Comparison of ENCODE assay signal across 1 cellular context in the genomic region with DNA sequence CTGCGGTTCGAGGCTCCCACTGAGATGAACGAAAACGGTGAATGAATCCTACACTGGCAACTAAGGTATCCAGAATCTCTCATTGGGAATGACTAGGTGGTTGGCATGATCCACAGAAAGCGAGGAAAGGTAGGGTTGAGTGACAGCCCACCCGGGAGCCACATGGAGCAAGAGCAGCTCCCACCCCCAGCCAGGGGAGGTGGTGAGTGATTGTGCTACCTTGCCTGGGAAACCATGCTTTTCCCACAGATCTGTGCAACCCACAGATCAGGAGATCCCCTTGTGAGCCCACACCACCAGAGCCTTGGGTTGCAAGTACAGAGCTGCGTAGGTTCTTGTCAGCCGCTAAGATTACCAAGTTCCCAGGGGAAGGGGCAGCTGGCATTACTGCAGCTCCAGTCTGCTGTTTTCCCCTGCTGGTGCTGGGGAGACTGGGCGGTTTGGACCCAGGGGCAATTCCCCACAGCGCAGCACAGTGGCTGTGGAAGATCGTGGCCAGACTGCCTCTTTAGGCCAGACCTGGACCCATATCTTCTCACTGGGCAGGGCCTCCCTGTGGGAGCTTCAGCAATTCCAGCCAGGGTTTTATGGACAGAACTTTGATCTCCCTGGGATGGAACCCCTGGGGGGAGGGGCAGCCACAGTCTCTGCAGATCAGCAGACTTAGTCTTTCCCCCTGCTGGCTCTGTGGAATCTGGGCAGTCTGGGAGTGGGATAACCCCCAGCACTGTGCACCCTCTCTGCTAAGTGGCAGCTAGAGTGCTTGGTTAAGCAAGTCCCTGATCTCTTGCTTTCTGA.
A peak's percentile ranks its signal among the peaks of the same experiment; 100 is the strongest.
TF ChIP-seq lines count a peak whose summit lies in the region.

No MANE protein-coding gene starts in this region.

TF ChIP-seq in liver, 16 proteins besides CTCF, POLR2A, EP300 and RAD21 (continued from another document):
- no peak for TF ChIP-seq EGR1 (IDR thresholded peaks at IDR 0.05; ENCODE audit: low read depth in 2 of 2)
- TF ChIP-seq, protein P1, sequence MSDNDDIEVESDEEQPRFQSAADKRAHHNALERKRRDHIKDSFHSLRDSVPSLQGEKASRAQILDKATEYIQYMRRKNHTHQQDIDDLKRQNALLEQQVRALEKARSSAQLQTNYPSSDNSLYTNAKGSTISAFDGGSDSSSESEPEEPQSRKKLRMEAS (IDR thresholded peaks at IDR 0.05), result no peak
- peak; percentile 82 for TF ChIP-seq HNF4G (IDR thresholded peaks at IDR 0.05)
- peak; percentile 16 to 21 for TF ChIP-seq JUND (IDR thresholded peaks at IDR 0.05)
- no peak for TF ChIP-seq FOXA2 (IDR thresholded peaks at IDR 0.05)
- TF ChIP-seq HNF4A (conservative IDR thresholded peaks at IDR 0.05), result peak; percentile 84 to 87
- TF ChIP-seq FOXA1 (IDR thresholded peaks at IDR 0.05), result no peak
- TF ChIP-seq SP1 (IDR thresholded peaks at IDR 0.05), result peak; percentile 75
- TF ChIP-seq, protein P2, sequence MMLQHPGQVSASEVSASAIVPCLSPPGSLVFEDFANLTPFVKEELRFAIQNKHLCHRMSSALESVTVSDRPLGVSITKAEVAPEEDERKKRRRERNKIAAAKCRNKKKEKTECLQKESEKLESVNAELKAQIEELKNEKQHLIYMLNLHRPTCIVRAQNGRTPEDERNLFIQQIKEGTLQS (IDR thresholded peaks at IDR 0.05), result no peak
- TF ChIP-seq, protein P3, sequence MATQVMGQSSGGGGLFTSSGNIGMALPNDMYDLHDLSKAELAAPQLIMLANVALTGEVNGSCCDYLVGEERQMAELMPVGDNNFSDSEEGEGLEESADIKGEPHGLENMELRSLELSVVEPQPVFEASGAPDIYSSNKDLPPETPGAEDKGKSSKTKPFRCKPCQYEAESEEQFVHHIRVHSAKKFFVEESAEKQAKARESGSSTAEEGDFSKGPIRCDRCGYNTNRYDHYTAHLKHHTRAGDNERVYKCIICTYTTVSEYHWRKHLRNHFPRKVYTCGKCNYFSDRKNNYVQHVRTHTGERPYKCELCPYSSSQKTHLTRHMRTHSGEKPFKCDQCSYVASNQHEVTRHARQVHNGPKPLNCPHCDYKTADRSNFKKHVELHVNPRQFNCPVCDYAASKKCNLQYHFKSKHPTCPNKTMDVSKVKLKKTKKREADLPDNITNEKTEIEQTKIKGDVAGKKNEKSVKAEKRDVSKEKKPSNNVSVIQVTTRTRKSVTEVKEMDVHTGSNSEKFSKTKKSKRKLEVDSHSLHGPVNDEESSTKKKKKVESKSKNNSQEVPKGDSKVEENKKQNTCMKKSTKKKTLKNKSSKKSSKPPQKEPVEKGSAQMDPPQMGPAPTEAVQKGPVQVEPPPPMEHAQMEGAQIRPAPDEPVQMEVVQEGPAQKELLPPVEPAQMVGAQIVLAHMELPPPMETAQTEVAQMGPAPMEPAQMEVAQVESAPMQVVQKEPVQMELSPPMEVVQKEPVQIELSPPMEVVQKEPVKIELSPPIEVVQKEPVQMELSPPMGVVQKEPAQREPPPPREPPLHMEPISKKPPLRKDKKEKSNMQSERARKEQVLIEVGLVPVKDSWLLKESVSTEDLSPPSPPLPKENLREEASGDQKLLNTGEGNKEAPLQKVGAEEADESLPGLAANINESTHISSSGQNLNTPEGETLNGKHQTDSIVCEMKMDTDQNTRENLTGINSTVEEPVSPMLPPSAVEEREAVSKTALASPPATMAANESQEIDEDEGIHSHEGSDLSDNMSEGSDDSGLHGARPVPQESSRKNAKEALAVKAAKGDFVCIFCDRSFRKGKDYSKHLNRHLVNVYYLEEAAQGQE (IDR thresholded peaks at IDR 0.05), result no peak
- no peak for TF ChIP-seq GABPA (IDR thresholded peaks at IDR 0.05 in 1 of 2, conservative IDR thresholded peaks at IDR 0.05 in 1 of 2)
- TF ChIP-seq RXRA (IDR thresholded peaks at IDR 0.05), result peak; percentile 39 to 42
- no peak for TF ChIP-seq TAF1 (conservative IDR thresholded peaks at IDR 0.05)
